In the genomic region with DNA sequence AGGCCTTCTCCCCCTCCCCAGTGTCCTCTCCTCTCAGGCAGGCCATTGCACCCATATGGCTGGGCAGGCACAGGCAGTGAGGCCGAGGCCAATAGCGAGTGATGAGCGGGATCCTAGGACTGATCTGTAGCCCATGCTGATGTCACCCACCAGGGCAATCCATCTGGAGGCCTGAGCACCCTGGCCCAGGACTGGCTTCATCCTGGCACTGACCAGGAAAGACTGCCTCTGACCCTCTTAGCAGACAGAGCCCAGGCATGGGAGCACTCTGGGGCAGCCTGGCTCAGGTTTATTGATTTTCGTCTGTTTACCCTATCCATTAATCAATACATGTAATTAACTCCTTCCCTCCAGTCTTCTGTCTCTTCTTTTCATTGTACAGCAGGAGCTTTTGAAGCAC, we compare ENCODE assay signal across 22 cellular contexts. TPM values are rescaled to one million over a fixed set of nuclear protein-coding genes. Genes with fewer than 3 reads are reported as not detected.
DNase-seq lines count a peak whose midpoint lies in the region; ATAC-seq and TF ChIP-seq lines count a peak whose summit lies in the region.
"Had no signal": no experiment of that assay in that cellular context is flagged by ENCODE, and none has a peak within 500 bp of the region (broad histone marks: within the 10 kb centered on the region; RNA-seq: fewer than 3 reads in every experiment).

No MANE protein-coding gene starts in this region.

- TF ChIP-seq CTCF in neutrophil (IDR thresholded peaks at IDR 0.05): no peak
- no peak for TF ChIP-seq CTCF in lower lobe of right lung (IDR thresholded peaks at IDR 0.05)
- TF ChIP-seq CTCF in Calu3 (IDR thresholded peaks at IDR 0.05; ENCODE audit: unreplicated experiment): no peak

- BruUV-seq in Calu3 (replicated peaks; lab: Mats Ljungman, UMichigan): no TSS peak

- intact Hi-C loops in lower lobe of right lung (cut with DNase I) (no loop called here), Calu3 (cut with micrococcal nuclease; ENCODE audit: unreplicated experiment) (no loop called here)

- no peaks in the 10 kb centered on the region for H3K27me3 Mint-ChIP-seq in activated CD8-positive, alpha-beta memory T cell treated with anti-CD3 and anti-CD28 coated beads, Interleukin-2, amount 10 ng/mL, durations not matched to agents 7 days and 5 days
- H3K27me3 Mint-ChIP-seq in Calu3 (ENCODE audit: unreplicated experiment): no peaks in the 10 kb centered on the region
- H3K27me3 Mint-ChIP-seq: B cell had no signal

- H3K27ac ChIP-seq in neutrophil (peak overlapping the region; percentile 99), lower lobe of right lung (no peak overlapping the region)

- H3K4me3 Mint-ChIP-seq in activated CD8-positive, alpha-beta memory T cell treated with anti-CD3 and anti-CD28 coated beads, Interleukin-2, amount 10 ng/mL, durations not matched to agents 7 days and 5 days: no peak overlapping the region
- H3K4me3 Mint-ChIP-seq in Calu3 (ENCODE audit: low read depth, unreplicated experiment): no peak overlapping the region
- H3K4me3 Mint-ChIP-seq: B cell, CD14-positive monocyte had no signal

- no peak for ATAC-seq in activated CD8-positive, alpha-beta memory T cell treated with anti-CD3 and anti-CD28 coated beads, Interleukin-2, amount 10 ng/mL, durations not matched to agents 7 days and 5 days
- peak; percentile 82 for ATAC-seq in left lobe of liver
- ATAC-seq in lower lobe of right lung: no peak
- ATAC-seq: K562 had no signal

- H3K27me3 ChIP-seq in neutrophil (no peaks in the 10 kb centered on the region), lower lobe of right lung (ENCODE audit: low read depth) (no peaks in the 10 kb centered on the region)

- H3K4me1 ChIP-seq in neutrophil (ENCODE audit: control insufficient read depth in 1 of 2, insufficient read depth in 1 of 2, low read depth in 1 of 2, low read length in 1 of 2): peaks cover 37 to 41% of the 10 kb centered on the region in 2 experiments
- peaks cover 28% of the 10 kb centered on the region for H3K4me1 ChIP-seq in lower lobe of right lung

- no peaks in the 10 kb centered on the region for H3K9me3 Mint-ChIP-seq in activated CD8-positive, alpha-beta memory T cell treated with anti-CD3 and anti-CD28 coated beads, Interleukin-2, amount 10 ng/mL, durations not matched to agents 7 days and 5 days (ENCODE audit: low read depth)
- no peaks in the 10 kb centered on the region for H3K9me3 Mint-ChIP-seq in Calu3 (ENCODE audit: low read depth, unreplicated experiment)

- H3K36me3 Mint-ChIP-seq in activated CD8-positive, alpha-beta memory T cell treated with anti-CD3 and anti-CD28 coated beads, Interleukin-2, amount 10 ng/mL, durations not matched to agents 7 days and 5 days: peaks cover 24% of the 10 kb centered on the region
- peaks cover 37% of the 10 kb centered on the region for H3K36me3 Mint-ChIP-seq in Calu3 (ENCODE audit: insufficient read depth, unreplicated experiment)

- H3K4me1 Mint-ChIP-seq in activated CD8-positive, alpha-beta memory T cell treated with anti-CD3 and anti-CD28 coated beads, Interleukin-2, amount 10 ng/mL, durations not matched to agents 7 days and 5 days: peaks cover 21% of the 10 kb centered on the region
- H3K4me1 Mint-ChIP-seq in Calu3 (ENCODE audit: low read depth, unreplicated experiment): no peaks in the 10 kb centered on the region

- H3K9me3 ChIP-seq in neutrophil (no peaks in the 10 kb centered on the region), lower lobe of right lung (no peaks in the 10 kb centered on the region)

- CTCF ChIA-PET in activated CD8-positive, alpha-beta memory T cell treated with anti-CD3 and anti-CD28 coated beads, Interleukin-2, amount 10 ng/mL, durations not matched to agents 7 days and 5 days (lab: Charles Lee): no interaction called here
- CTCF ChIA-PET in Calu3 (lab: Charles Lee): no interaction called here

- H3K4me3 ChIP-seq in neutrophil (ENCODE audit: low read depth in 1 of 2, low read length in 1 of 2) (no peak overlapping the region), lower lobe of right lung (no peak overlapping the region)
- H3K4me3 ChIP-seq: K562 had no signal

- H3K27ac Mint-ChIP-seq in activated CD8-positive, alpha-beta memory T cell treated with anti-CD3 and anti-CD28 coated beads, Interleukin-2, amount 10 ng/mL, durations not matched to agents 7 days and 5 days: peak overlapping the region; percentile 33
- H3K27ac Mint-ChIP-seq in Calu3 (ENCODE audit: unreplicated experiment): no peak overlapping the region
- H3K27ac Mint-ChIP-seq: B cell had no signal

- DNase-seq in activated CD8-positive, alpha-beta memory T cell treated with anti-CD3 and anti-CD28 coated beads, Interleukin-2, amount 10 ng/mL, durations not matched to agents 7 days and 5 days: no peak
- DNase-seq in activated CD8-positive, alpha-beta memory T cell treated with anti-CD3 and anti-CD28 coated beads, Interleukin-2, amount 50 U/mL, for 48 hours: no peak
- DNase-seq in NCI-H146 (lab: John Stamatoyannopoulos, UW) (peak; percentile 41), left lobe of liver (ENCODE audit: low spot score) (peak; percentile 84), NCI-H345 treated with DMSO at 0.1 percent for 48 hours (lab: John Stamatoyannopoulos, UW; ENCODE audit: unreplicated experiment) (no peak), lower lobe of right lung (no peak), Calu3 (no peak)
- DNase-seq: DMS53; GDM1; MM.1S; NCI-H1048; NCI-H1436; NCI-H2029; NCI-H226; NCI-H524; NCI-H774; NK-92 treated with Interleukin-12 subunit alpha and Interleukin-12 subunit beta, amount 100 ng/mL, for 24 hours; SIG-M5 had no signal

- H3K36me3 ChIP-seq in neutrophil (peaks cover 22% of the 10 kb centered on the region), lower lobe of right lung (peaks cover 50% of the 10 kb centered on the region)

RNA-seq across cellular contexts. Expression of a gene that starts 5.1 kb away (rescaled TPM):
- total RNA-seq in activated CD8-positive, alpha-beta memory T cell treated with anti-CD3 and anti-CD28 coated beads, Interleukin-2, amount 10 ng/mL, durations not matched to agents 7 days and 5 days: 10 to 100 TPM; 14.3 to 14.8 TPM
- total RNA-seq in left lobe of liver: 11.4 TPM
- 15.2 TPM for total RNA-seq in lower lobe of right lung
- total RNA-seq in Calu3 (2022): 8.1 and 8.2 TPM in 2 replicates

RNA-seq across cellular contexts. Expression of a gene that starts 8.8 kb away (rescaled TPM):
- 10 to 100 TPM; 44.7 to 46.8 TPM for total RNA-seq in activated CD8-positive, alpha-beta memory T cell treated with anti-CD3 and anti-CD28 coated beads, Interleukin-2, amount 10 ng/mL, durations not matched to agents 7 days and 5 days
- total RNA-seq in left lobe of liver (46.0 TPM), lower lobe of right lung (16.6 TPM), Calu3 (2022) (34.9 and 40.1 TPM in 2 replicates)

RNA-seq across cellular contexts. Expression of a gene that starts 9.1 kb away (rescaled TPM):
- 100 to 1,000 TPM; 100 to 134 TPM for total RNA-seq in activated CD8-positive, alpha-beta memory T cell treated with anti-CD3 and anti-CD28 coated beads, Interleukin-2, amount 10 ng/mL, durations not matched to agents 7 days and 5 days
- total RNA-seq in left lobe of liver: 149 TPM
- 108 TPM for total RNA-seq in lower lobe of right lung
- 64.6 and 66.4 TPM in 2 replicates for total RNA-seq in Calu3 (2022)

RNA-seq across cellular contexts. Expression of a gene that starts 26.1 kb away (rescaled TPM):
- total RNA-seq in activated CD8-positive, alpha-beta memory T cell treated with anti-CD3 and anti-CD28 coated beads, Interleukin-2, amount 10 ng/mL, durations not matched to agents 7 days and 5 days: 10 to 100 TPM; 40.6 to 41.9 TPM
- 14.5 TPM for total RNA-seq in left lobe of liver
- total RNA-seq in lower lobe of right lung: 14.7 TPM
- total RNA-seq in Calu3 (2022): 30.5 and 33.2 TPM in 2 replicates

Comparison
In these comparisons a context has a peak if more than half of its experiments do, and no peak if none do; other contexts are left out.
1. DNase-seq: peak in NCI-H146 (single experiment) and left lobe of liver (single experiment); none in activated CD8-positive, alpha-beta memory T cell treated with anti-CD3 and anti-CD28 coated beads, Interleukin-2, amount 10 ng/mL, durations not matched to agents 7 days and 5 days (single experiment), activated CD8-positive, alpha-beta memory T cell treated with anti-CD3 and anti-CD28 coated beads, Interleukin-2, amount 50 U/mL, for 48 hours (single experiment), NCI-H345 treated with DMSO at 0.1 percent for 48 hours (single experiment), lower lobe of right lung (single experiment) and Calu3 (single experiment).